In genomic region chr22:37850801-37851200, GRCh38 we compare ENCODE assay signal across 1 cellular context.
TF ChIP-seq lines count a peak whose summit lies in the region.

No MANE protein-coding gene starts in this region.

TF ChIP-seq in HEK293T, 16 proteins besides CTCF, POLR2A, EP300 and RAD21:
- TF ChIP-seq FOXA1 (IDR thresholded peaks at IDR 0.05): no peak
TF ChIP-seq in HEK293T: peak in this region for 0.
